Comparison of ENCODE assay signal across 9 cellular contexts in the genomic region with DNA sequence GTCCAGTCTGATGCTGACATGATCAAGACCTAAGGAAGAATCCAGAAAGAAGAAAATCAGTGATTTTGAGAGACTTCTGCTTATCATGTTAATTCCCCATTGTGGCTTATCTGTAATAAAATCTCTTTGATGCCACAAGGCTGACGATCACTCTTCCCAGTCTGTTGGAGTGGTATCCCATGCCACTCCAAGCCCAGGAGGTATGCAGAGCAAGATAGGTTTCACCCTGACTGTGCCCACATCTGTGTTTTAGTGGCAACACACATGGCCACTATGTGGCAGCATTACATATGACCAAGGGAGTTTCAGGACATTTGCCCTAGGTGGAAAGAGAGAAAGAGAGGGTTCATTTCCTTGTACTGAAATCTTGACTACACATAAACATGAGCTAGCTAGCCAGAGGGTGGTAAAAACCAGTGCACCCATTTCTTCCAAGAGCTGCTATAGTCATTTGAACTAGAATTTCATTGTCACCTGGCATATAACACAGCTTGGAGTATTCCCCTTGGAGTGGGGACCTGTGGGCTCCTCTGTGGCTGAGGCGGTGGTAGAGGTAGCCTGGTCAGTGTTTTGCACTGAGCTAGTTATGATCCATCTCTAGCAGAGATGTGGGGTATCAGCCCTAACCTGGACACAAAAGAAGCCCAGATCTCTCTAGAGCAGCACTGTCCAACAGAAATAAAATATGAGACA. TPM values are rescaled to one million over a fixed set of nuclear protein-coding genes. Genes with fewer than 3 reads are reported as not detected.
DNase-seq lines count a peak whose midpoint lies in the region; ATAC-seq, FAIRE-seq and TF ChIP-seq lines count a peak whose summit lies in the region.
"Had no signal": no experiment of that assay in that cellular context is flagged by ENCODE, and none has a peak within 500 bp of the region (broad histone marks: within the 10 kb centered on the region; RNA-seq: fewer than 3 reads in every experiment).

No MANE protein-coding gene starts in this region.

- TF ChIP-seq CTCF in GM12875 (IDR thresholded peaks at IDR 0.05; ENCODE audit: borderline replicate concordance, insufficient read depth, low read depth, low read length): peak; percentile 46; the same call in 1 of the 2 replicates
- TF ChIP-seq CTCF in KMS-11 (conservative IDR thresholded peaks at IDR 0.05; ENCODE audit: low read depth, low read length): peak; percentile 79
- TF ChIP-seq CTCF in WERI-Rb-1 (IDR thresholded peaks at IDR 0.05; ENCODE audit: low read depth, low read length): peak; percentile 63
- TF ChIP-seq CTCF in HepG2 (CRISPR knock-in tag; IDR thresholded peaks at IDR 0.05): peak; percentile 75

- no peaks in the 10 kb centered on the region for H3K36me3 ChIP-seq in KMS-11 (ENCODE audit: insufficient read depth)
- no peaks in the 10 kb centered on the region for H3K36me3 ChIP-seq in WERI-Rb-1
- no peaks in the 10 kb centered on the region for H3K36me3 ChIP-seq in HepG2 (replicated peaks in 1 of 2; ENCODE audit: control insufficient read depth in 1 of 2, insufficient read depth in 2 of 2, low read length in 2 of 2)

- FAIRE-seq in HepG2 (lab: Jason Lieb, UNC): peak; percentile 72
- FAIRE-seq: colon had no signal

- BruUV-seq in HepG2 (replicated peaks; lab: Mats Ljungman, UMichigan): no TSS peak

- H3K4me1 ChIP-seq in KMS-11 (ENCODE audit: low read depth, poor library complexity, severe bottlenecking) (peaks cover 7% of the 10 kb centered on the region), HepG2 (ENCODE audit: insufficient read depth, low read length) (peaks cover 13% of the 10 kb centered on the region)

- no peak overlapping the region for H3K4me2 ChIP-seq in KMS-11
- H3K4me2 ChIP-seq in HepG2 (ENCODE audit: low read depth, low read length): no peak overlapping the region

- H3K9me3 ChIP-seq in WERI-Rb-1 (ENCODE audit: severe bottlenecking) (no peaks in the 10 kb centered on the region), HepG2 (ENCODE audit: low read length) (no peaks in the 10 kb centered on the region)

- DNase-seq in AG20443 (ENCODE audit: low spot score) (peak; percentile 16), WERI-Rb-1 (peak; percentile 33), HepG2 (ENCODE audit: low spot score) (peak; percentile 34), NCI-H774 (lab: John Stamatoyannopoulos, UW) (no peak), HuH-7.5 (ENCODE audit: low spot score) (no peak), GM19240 (ENCODE audit: insufficient read length, low spot score) (no peak)

- peak overlapping the region; percentile 32; the same call in 1 of the 2 replicates for H2AFZ ChIP-seq in KMS-11 (ENCODE audit: low read depth)
- H2AFZ ChIP-seq in HepG2 (ENCODE audit: low read length): no peak overlapping the region

- no peaks in the 10 kb centered on the region for H3K27me3 ChIP-seq in KMS-11 (ENCODE audit: insufficient read depth, low read depth)
- no peaks in the 10 kb centered on the region for H3K27me3 ChIP-seq in WERI-Rb-1 (ENCODE audit: insufficient read depth, low read depth, severe bottlenecking)
- H3K27me3 ChIP-seq in HepG2 (ENCODE audit: control insufficient read depth in 1 of 2, insufficient read depth in 2 of 2, low read length in 2 of 2): no peaks in the 10 kb centered on the region; a peak in 2 of 5 replicates

- H3K9ac ChIP-seq in KMS-11: no peak overlapping the region
- no peak overlapping the region for H3K9ac ChIP-seq in HepG2 (ENCODE audit: insufficient read depth, low read depth, low read length)

- no peak for TF ChIP-seq EP300 in HepG2 (IDR thresholded peaks at IDR 0.05; ENCODE audit: low read depth in 2 of 2, low read length in 2 of 2)
- no peak for TF ChIP-seq EP300 in HepG2 (CRISPR knock-in tag; IDR thresholded peaks at IDR 0.05; ENCODE audit: borderline replicate concordance)

- H3K27ac ChIP-seq in KMS-11 (no peak overlapping the region), WERI-Rb-1 (no peak overlapping the region), HepG2 (ENCODE audit: extremely low read length, insufficient read depth, low read length) (no peak overlapping the region)

- H3K4me3 ChIP-seq in GM12875 (ENCODE audit: low read depth, low read length): no peak overlapping the region
- H3K4me3 ChIP-seq in KMS-11 (IDR thresholded peaks at IDR 0.05; ENCODE audit: insufficient read depth, low read depth, low read length): no peak overlapping the region
- H3K4me3 ChIP-seq in WERI-Rb-1 (ENCODE audit: low read depth, low read length): no peak overlapping the region
- H3K4me3 ChIP-seq in HepG2 (replicated peaks in 1 of 3; ENCODE audit: insufficient read depth in 1 of 3, low read depth in 2 of 3, low read length in 3 of 3): no peak overlapping the region

- 60% methylated on average over 2 of the region's 2 CpGs for WGBS in HepG2 (ENCODE audit: low lambda C conversion rate)

- CTCF ChIA-PET in HepG2 (lab: Yijun Ruan, JAX; ENCODE audit: low intra/inter-chr PET ratio, low total read pairs): no interaction called here

- TF ChIP-seq RAD21 in HepG2 (CRISPR knock-in tag; IDR thresholded peaks at IDR 0.05): no peak

- no peaks in the 10 kb centered on the region for H3K79me2 ChIP-seq in KMS-11 (ENCODE audit: insufficient read depth, low read depth)
- H3K79me2 ChIP-seq in HepG2 (ENCODE audit: insufficient read depth, low read length): no peaks in the 10 kb centered on the region

- peak; percentile 87 for ATAC-seq in HepG2

- POLR2A ChIA-PET in HepG2 (lab: Yijun Ruan, JAX): no interaction called here

- in situ Hi-C loops in HepG2 (cut with HindIII; ENCODE audit: extremely low pct_ligation_motif_present, low pct_unique_long_range_greater_than_20kb): loop anchor here (5.0 to 25.0 kb wide), 2 partner anchors 38 to 372 kb away; a partner anchor contains a TSS

- intact Hi-C loops in HepG2 (cut with micrococcal nuclease; ENCODE audit: unreplicated experiment): loop anchor here (1.0 kb wide), 1 partner anchor 37 kb away; no protein-coding TSS in a partner anchor

- no peaks in the 10 kb centered on the region; the same call in 1 of the 2 replicates for H4K20me1 ChIP-seq in KMS-11 (ENCODE audit: insufficient read depth)
- H4K20me1 ChIP-seq in HepG2 (ENCODE audit: insufficient read depth, low read length): no peaks in the 10 kb centered on the region

- TF ChIP-seq POLR2A in HepG2 (IDR thresholded peaks at IDR 0.05; ENCODE audit: insufficient read depth in 1 of 2, low read depth in 2 of 2, low read length in 2 of 2): no peak

TF ChIP-seq in HepG2, 621 proteins besides CTCF, POLR2A, EP300 and RAD21:
- peak; percentile 15; the same call in 1 of the 2 replicates for TF ChIP-seq SMC3 (IDR thresholded peaks at IDR 0.05; ENCODE audit: low read length)
- TF ChIP-seq ELF3 (CRISPR knock-in tag; IDR thresholded peaks at IDR 0.05): 0 out of 2 replicates have a peak, but pooled peaks have one; percentile 16
- peak; percentile 51 for TF ChIP-seq STAG1 (CRISPR knock-in tag; IDR thresholded peaks at IDR 0.05)
- no peak for TF ChIP-seq ZNF83 (CRISPR knock-in tag; IDR thresholded peaks at IDR 0.05; ENCODE audit: borderline replicate concordance)
- TF ChIP-seq ZNF263 (CRISPR knock-in tag; IDR thresholded peaks at IDR 0.05): no peak
- TF ChIP-seq, protein P1, sequence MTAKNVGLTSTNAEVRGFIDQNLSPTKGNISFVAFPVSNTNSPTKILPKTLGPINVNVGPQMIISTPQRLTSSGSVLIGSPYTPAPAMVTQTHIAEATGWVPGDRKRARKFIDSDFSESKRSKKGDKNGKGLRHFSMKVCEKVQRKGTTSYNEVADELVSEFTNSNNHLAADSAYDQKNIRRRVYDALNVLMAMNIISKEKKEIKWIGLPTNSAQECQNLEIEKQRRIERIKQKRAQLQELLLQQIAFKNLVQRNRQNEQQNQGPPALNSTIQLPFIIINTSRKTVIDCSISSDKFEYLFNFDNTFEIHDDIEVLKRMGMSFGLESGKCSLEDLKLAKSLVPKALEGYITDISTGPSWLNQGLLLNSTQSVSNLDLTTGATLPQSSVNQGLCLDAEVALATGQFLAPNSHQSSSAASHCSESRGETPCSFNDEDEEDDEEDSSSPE (CRISPR knock-in tag; IDR thresholded peaks at IDR 0.05): no peak
- no peak for TF ChIP-seq HNRNPL (IDR thresholded peaks at IDR 0.05; ENCODE audit: low read depth, low read length)

RNA-seq across cellular contexts. Expression of a gene that starts 20.8 kb away (rescaled TPM):
- total RNA-seq in HepG2 (2016; rRNA removed; fragmentation: Illumina TruSeq; extraction: Trizol): not detected in 2 replicates
- total RNA-seq in HepG2 (2016; cell fraction: cytosol; rRNA removed; fragmentation: Illumina TruSeq; extraction: Trizol; ENCODE audit: low read depth): not detected in 2 replicates
- total RNA-seq in HepG2 (2016; cell fraction: insoluble cytoplasmic fraction; rRNA removed; fragmentation: Illumina TruSeq; extraction: Trizol): not detected in 2 replicates
- total RNA-seq in HepG2 (2016; cell fraction: membrane; rRNA removed; fragmentation: Illumina TruSeq; extraction: Trizol): not detected in 2 replicates
- not detected in 2 replicates for total RNA-seq in HepG2 (2016; cell fraction: nucleus; rRNA removed; fragmentation: Illumina TruSeq; extraction: Trizol)
- polyA plus RNA-seq in HepG2 (2011; rRNA removed): 0.05 TPM in 1 of 2 replicates, not detected in the other
- polyA plus RNA-seq in HepG2 (2011; cell fraction: cytosol; rRNA removed): 0.11 and 0.12 TPM in 2 replicates
- polyA plus RNA-seq in HepG2 (2011; cell fraction: nucleus; rRNA removed): not detected in 2 replicates
- 0.05 TPM in 1 of 2 replicates, not detected in the other for polyA plus RNA-seq in HepG2 (2012)
- not detected in 2 replicates for polyA plus RNA-seq in HepG2 (2016; cell fraction: cytosol; fragmentation: Illumina TruSeq; extraction: Trizol; ENCODE audit: low read depth)
- polyA plus RNA-seq in HepG2 (2016; cell fraction: insoluble cytoplasmic fraction; fragmentation: Illumina TruSeq; extraction: Trizol; ENCODE audit: low read depth): not detected in 2 replicates
- not detected in 2 replicates for polyA plus RNA-seq in HepG2 (2016; cell fraction: membrane; fragmentation: Illumina TruSeq; extraction: Trizol; ENCODE audit: low read depth)
- not detected in 2 replicates for polyA plus RNA-seq in HepG2 (2016; cell fraction: nucleus; fragmentation: Illumina TruSeq; extraction: Trizol; ENCODE audit: insufficient read depth, low read depth)
- not detected in 2 replicates for polyA minus RNA-seq in HepG2 (2011; rRNA and poly(A)+ RNA removed; ENCODE audit: low replicate concordance)
- polyA minus RNA-seq in HepG2 (2011; cell fraction: cytosol; rRNA and poly(A)+ RNA removed): not detected in 2 replicates
- polyA minus RNA-seq in HepG2 (2011; cell fraction: nucleus; rRNA and poly(A)+ RNA removed): not detected in 2 replicates

Comparison
In these comparisons a context has a peak if more than half of its experiments do, and no peak if none do; other contexts are left out.
1. DNase-seq: peak in AG20443 (single experiment), WERI-Rb-1 (single experiment) and HepG2 (single experiment); none in NCI-H774 (single experiment), HuH-7.5 (single experiment) and GM19240 (single experiment).
2. Peak in every context shown above with its lines, with median percentiles within 50 percentile points of each other: CTCF ChIP-seq.